7 cellular contexts compared by ENCODE assay signal in genomic region chr10:87391360-87391759, GRCh38. TPM values are rescaled to one million over a fixed set of nuclear protein-coding genes. Genes with fewer than 3 reads are reported as not detected.
A peak's percentile ranks its signal among the peaks of the same experiment; 100 is the strongest.
DNase-seq lines count a peak whose midpoint lies in the region; ATAC-seq and TF ChIP-seq lines count a peak whose summit lies in the region.
"Not testable (repeated sequence)": the region's sequence is repeated elsewhere in the genome, so short reads cannot be mapped to it uniquely, and the experiment has no call there.
"Had no signal": no experiment of that assay in that cellular context is flagged by ENCODE, and none has a peak within 500 bp of the region (broad histone marks: within the 10 kb centered on the region; RNA-seq: fewer than 3 reads in every experiment).

No MANE protein-coding gene starts in this region.

- not testable (repeated sequence) for ATAC-seq in GM23338; upper lobe of left lung (ENCODE audit: low FRiP score in 2 of 2)

- not testable (repeated sequence) for H3K4me3 ChIP-seq in GM23338; fibroblast of villous mesenchyme (ENCODE audit: low read depth, low read length); neural progenitor cell; stomach
- H3K4me3 ChIP-seq in retinal pigment epithelial cell (ENCODE audit: low read length) (peak overlapping the region; percentile 12), upper lobe of left lung (peak overlapping the region in 3 of 4 donors; percentile 19 to 25 (median 21))

- TF ChIP-seq POLR2A in stomach (IDR thresholded peaks at IDR 0.05); upper lobe of left lung (IDR thresholded peaks at IDR 0.05): not testable (repeated sequence)

- H3K9me2 ChIP-seq in GM23338 (ENCODE audit: insufficient read depth), result not testable (repeated sequence)

- H3K79me2 ChIP-seq in GM23338 (replicated peaks; ENCODE audit: insufficient read depth); neural progenitor cell (ENCODE audit: low read depth): not testable (repeated sequence)

- not testable (repeated sequence) for H3K36me3 Mint-ChIP-seq in GM23338 (ENCODE audit: low read depth); neural progenitor cell

- H3K4me3 Mint-ChIP-seq in GM23338, neural progenitor cell: not testable (repeated sequence)

- not testable (repeated sequence) for H3K27me3 ChIP-seq in GM23338 (ENCODE audit: insufficient read depth); neural progenitor cell; stomach; upper lobe of left lung

- H3K27ac ChIP-seq in GM23338 (ENCODE audit: low read depth); neural progenitor cell; stomach; upper lobe of left lung: not testable (repeated sequence)

- H3K4me1 ChIP-seq in GM23338 (ENCODE audit: insufficient read depth); neural progenitor cell; stomach; upper lobe of left lung: not testable (repeated sequence)

- not testable (repeated sequence) for TF ChIP-seq EP300 in stomach (IDR thresholded peaks at IDR 0.05); upper lobe of left lung (IDR thresholded peaks at IDR 0.05)

- H3K9ac ChIP-seq in neural progenitor cell, result not testable (repeated sequence)

- H3K4me2 ChIP-seq in GM23338, result 0 out of 2 replicates have a peak overlapping the region, but pooled peaks have one; percentile 20
- H3K4me2 ChIP-seq in neural progenitor cell, result not testable (repeated sequence)

- H3K27me3 Mint-ChIP-seq in GM23338 (ENCODE audit: insufficient read depth, low read depth, poor library complexity); neural progenitor cell (ENCODE audit: insufficient read depth, low read depth): not testable (repeated sequence)

- H3K4me1 Mint-ChIP-seq in GM23338, neural progenitor cell: not testable (repeated sequence)

- not testable (repeated sequence) for H3K27ac Mint-ChIP-seq in GM23338, neural progenitor cell

- not testable (repeated sequence) for H3F3A ChIP-seq in GM23338 (replicated peaks; ENCODE audit: low read depth); neural progenitor cell (ENCODE audit: low read depth)

- H3K9me3 ChIP-seq in neural progenitor cell (ENCODE audit: low read depth); stomach; upper lobe of left lung: not testable (repeated sequence)

- not testable (repeated sequence) for DNase-seq in GM23338 (ENCODE audit: low spot score); retinal pigment epithelial cell (ENCODE audit: low read depth)
- peak; percentile 10 for DNase-seq in fibroblast of villous mesenchyme (ENCODE audit: low read depth)
- DNase-seq in neural progenitor cell (ENCODE audit: low spot score), result peak; percentile 1
- peak; percentile 25 for DNase-seq in stomach
- DNase-seq in upper lobe of left lung, result peak in 1 of 2 donors; percentile 58

- 12 to 49% (median 47%) methylated on average over 4 to 12 of the region's 14 CpGs for WGBS in stomach, 5 donors
- WGBS in upper lobe of left lung, 2 donors, result 41 to 55% methylated on average over 3 to 10 of the region's 14 CpGs

- not testable (repeated sequence) for H4K20me1 ChIP-seq in GM23338 (replicated peaks; ENCODE audit: insufficient read depth); neural progenitor cell (ENCODE audit: low read depth)

- not testable (repeated sequence) for H3K9me3 Mint-ChIP-seq in GM23338, neural progenitor cell

- H3K36me3 ChIP-seq in GM23338 (ENCODE audit: insufficient read depth); neural progenitor cell; stomach; upper lobe of left lung: not testable (repeated sequence)

- TF ChIP-seq CTCF in GM23338 (conservative IDR thresholded peaks at IDR 0.05; ENCODE audit: low read depth in 2 of 2); fibroblast of villous mesenchyme (IDR thresholded peaks at IDR 0.05; ENCODE audit: insufficient read depth, low read depth, low read length); neural progenitor cell (IDR thresholded peaks at IDR 0.05); retinal pigment epithelial cell (conservative IDR thresholded peaks at IDR 0.05; ENCODE audit: low read depth, low read length); stomach (IDR thresholded peaks at IDR 0.05); upper lobe of left lung (IDR thresholded peaks at IDR 0.05): not testable (repeated sequence)

- intact Hi-C loops in stomach (cut with DNase I; ENCODE audit: low total_unique reads), result not testable (repeated sequence)

- H2AFZ ChIP-seq in GM23338; neural progenitor cell (replicated peaks): not testable (repeated sequence)

RNA-seq across cellular contexts. Expression of gene NUTM2D, which starts 33.8 kb away (rescaled TPM):
- 0.54 and 1.1 TPM in 2 replicates for total RNA-seq in GM23338 (2014; rRNA removed; shearing (Covaris generic))
- polyA plus RNA-seq in GM23338 (2016; fragmentation: Nextera tagmentation; extraction: Ambion mirVana) (0.07 and 0.18 TPM in 2 replicates), stomach (1 to 10 TPM; 1.2 to 9.2 (median 1.8) TPM)
- total RNA-seq in fibroblast of villous mesenchyme (0.43 and 0.97 TPM in 2 replicates), neural progenitor cell (ENCODE audit: low replicate concordance) (3.4 and 4.1 TPM in 2 replicates), stomach (1 to 10 TPM in 3 of 5 donors, under 1 TPM in 1, not detected in 1; under 0.01 to 2.0 (median 1.6) TPM), upper lobe of left lung (10 to 100 TPM in 1 of 6 donors, 1 to 10 TPM in 5; 3.7 to 13.8 (median 5.0) TPM)
- polyA plus RNA-seq: CD8-positive, alpha-beta memory T cell had no signal
